In genomic region chr15:25501828-25502446, GRCh38 we compare ENCODE assay signal across 9 cellular contexts.
DNase-seq lines count a peak whose midpoint lies in the region; ATAC-seq, FAIRE-seq and TF ChIP-seq lines count a peak whose summit lies in the region.
"Had no signal": no experiment of that assay in that cellular context is flagged by ENCODE, and none has a peak within 500 bp of the region (broad histone marks: within the 10 kb centered on the region; RNA-seq: fewer than 3 reads in every experiment).

No MANE protein-coding gene starts in this region.

- H3K36me3 ChIP-seq in Peyer's patch = no peaks in the 10 kb centered on the region

- no peak overlapping the region for H3K4me3 Mint-ChIP-seq in activated naive CD8-positive, alpha-beta T cell treated with anti-CD3 and anti-CD28 coated beads for 36 hours
- H3K4me3 Mint-ChIP-seq: central memory CD8-positive, alpha-beta T cell had no signal

- FAIRE-seq in A204.1 (lab: Jason Lieb, UNC) (peak; percentile 40), G401.6 (lab: Jason Lieb, UNC) (peak; percentile 90)

- DNase-seq in Peyer's patch (no peak), fibroblast of the aortic adventitia (ENCODE audit: low read depth) (peak; percentile 51), renal cortical epithelial cell (ENCODE audit: low read depth) (peak; percentile 28)
- no peak for DNase-seq in activated naive CD8-positive, alpha-beta T cell treated with anti-CD3 and anti-CD28 coated beads for 36 hours
- no peak for DNase-seq in activated naive CD4-positive, alpha-beta T cell (lab: John Stamatoyannopoulos, UW)

- no peak overlapping the region for H3K4me3 ChIP-seq in Peyer's patch
- H3K4me3 ChIP-seq in fibroblast of the aortic adventitia (ENCODE audit: low read depth, low read length) = no peak overlapping the region

- no peaks in the 10 kb centered on the region for H3K9me3 ChIP-seq in Peyer's patch

- no peaks in the 10 kb centered on the region for H3K4me1 Mint-ChIP-seq in activated naive CD8-positive, alpha-beta T cell treated with anti-CD3 and anti-CD28 coated beads for 36 hours
- H3K4me1 Mint-ChIP-seq: central memory CD8-positive, alpha-beta T cell had no signal

- no peaks in the 10 kb centered on the region for H3K27me3 Mint-ChIP-seq in activated naive CD8-positive, alpha-beta T cell treated with anti-CD3 and anti-CD28 coated beads for 36 hours

- no peak for TF ChIP-seq POLR2A in Peyer's patch (IDR thresholded peaks at IDR 0.05)

- no peak for ATAC-seq in GM21529 (IDR thresholded peaks at IDR 0.05; ENCODE audit: unreplicated experiment)

- H3K36me3 Mint-ChIP-seq in activated naive CD8-positive, alpha-beta T cell treated with anti-CD3 and anti-CD28 coated beads for 36 hours = no peaks in the 10 kb centered on the region

- no peaks in the 10 kb centered on the region for H3K9me3 Mint-ChIP-seq in activated naive CD8-positive, alpha-beta T cell treated with anti-CD3 and anti-CD28 coated beads for 36 hours
- H3K9me3 Mint-ChIP-seq: central memory CD8-positive, alpha-beta T cell had no signal

- TF ChIP-seq CTCF in Peyer's patch (IDR thresholded peaks at IDR 0.05) (peak in 4 of 6 experiments; percentile 51 to 53 (median 52)), fibroblast of the aortic adventitia (IDR thresholded peaks at IDR 0.05; ENCODE audit: insufficient read depth, low read length) (peak; percentile 40)

- H3K4me1 ChIP-seq in Peyer's patch = no peaks in the 10 kb centered on the region

- H3K27ac Mint-ChIP-seq in activated naive CD8-positive, alpha-beta T cell treated with anti-CD3 and anti-CD28 coated beads for 36 hours = no peak overlapping the region

- no peak overlapping the region for H3K27ac ChIP-seq in Peyer's patch

- H3K27me3 ChIP-seq in Peyer's patch = no peaks in the 10 kb centered on the region

Comparison
In these comparisons a context has a peak if more than half of its experiments do, and no peak if none do; other contexts are left out.
1. DNase-seq: peak in fibroblast of the aortic adventitia (single experiment) and renal cortical epithelial cell (single experiment); none in Peyer's patch (0 of 3), activated naive CD8-positive, alpha-beta T cell treated with anti-CD3 and anti-CD28 coated beads for 36 hours (single experiment) and activated naive CD4-positive, alpha-beta T cell (0 of 4).